In the genomic region with DNA sequence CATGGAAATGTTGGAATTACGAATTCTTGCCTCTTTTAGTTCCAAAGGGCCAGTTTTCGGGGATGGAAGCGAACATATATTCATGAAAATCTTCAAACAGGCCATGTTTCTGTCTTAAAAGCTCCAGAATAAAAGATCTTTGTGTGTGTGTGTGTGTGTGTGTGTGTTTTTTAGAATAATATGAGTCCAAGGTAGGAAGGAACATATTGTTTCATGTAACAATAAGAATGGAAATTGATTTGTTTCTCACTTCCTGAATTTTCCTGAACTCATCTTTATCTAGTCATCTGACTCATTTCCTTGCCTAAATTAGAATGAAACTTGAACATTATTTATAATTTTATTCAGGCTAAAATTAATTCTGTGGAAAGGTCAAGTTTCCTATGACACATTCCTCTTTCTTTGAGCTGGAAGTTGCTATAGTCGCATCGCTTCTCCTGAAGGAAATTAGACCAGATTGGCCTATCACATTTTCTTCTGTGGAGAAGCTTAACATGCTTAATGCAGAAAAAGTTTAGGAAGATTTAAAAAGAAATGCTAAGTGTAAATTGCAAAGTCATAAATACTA, we compare ENCODE assay signal across 17 cellular contexts.
"Had no signal": no experiment of that assay in that cellular context is flagged by ENCODE, and none has a peak within 500 bp of the region (broad histone marks: within the 10 kb centered on the region; RNA-seq: fewer than 3 reads in every experiment).

No MANE protein-coding gene starts in this region.

- H3K9ac ChIP-seq: neural progenitor cell had no signal

- H3K27ac Mint-ChIP-seq: activated CD4-positive, alpha-beta memory T cell treated with anti-CD3 and anti-CD28 coated beads, Interleukin-2, amount 10 ng/mL, durations not matched to agents 7 days and 5 days; activated CD4-positive, alpha-beta T cell treated with anti-CD3 and anti-CD28 coated beads, Interleukin-2, amount 10 ng/mL, durations not matched to agents 24 days and 14 days; activated T-helper 1 cell treated with anti-CD3 and anti-CD28 coated beads, Interleukin-12 subunit alpha, Interleukin-12 subunit beta, Interleukin-2, Interleukin-4 antibody, amounts not matched to agents 30 ng/mL and 10 ng/mL and 1 ng/mL, durations not matched to agents 14 hours and 24 hours and 36 hours; naive thymus-derived CD8-positive, alpha-beta T cell; neural progenitor cell; progenitor cell of endocrine pancreas had no signal

- H3K27ac ChIP-seq: neural progenitor cell, upper lobe of right lung, VCaP had no signal

- H3K9me3 Mint-ChIP-seq: activated CD4-positive, alpha-beta T cell treated with anti-CD3 and anti-CD28 coated beads, Interleukin-2, amount 10 ng/mL, durations not matched to agents 24 days and 14 days; activated T-helper 1 cell treated with anti-CD3 and anti-CD28 coated beads, Interleukin-12 subunit alpha, Interleukin-12 subunit beta, Interleukin-2, Interleukin-4 antibody, amounts not matched to agents 30 ng/mL and 10 ng/mL and 1 ng/mL, durations not matched to agents 14 hours and 24 hours and 36 hours; neural progenitor cell had no signal

- H3K4me1 ChIP-seq: neural progenitor cell had no signal

- H3K27me3 ChIP-seq: gastrocnemius medialis, neural progenitor cell, spleen, upper lobe of right lung had no signal

- H3K4me3 Mint-ChIP-seq: activated CD4-positive, alpha-beta memory T cell treated with anti-CD3 and anti-CD28 coated beads, Interleukin-2, amount 10 ng/mL, durations not matched to agents 7 days and 5 days; activated CD4-positive, alpha-beta T cell treated with anti-CD3 and anti-CD28 coated beads, Interleukin-2, amount 10 ng/mL, durations not matched to agents 24 days and 14 days; activated T-helper 1 cell treated with anti-CD3 and anti-CD28 coated beads, Interleukin-12 subunit alpha, Interleukin-12 subunit beta, Interleukin-2, Interleukin-4 antibody, amounts not matched to agents 30 ng/mL and 10 ng/mL and 1 ng/mL, durations not matched to agents 14 hours and 24 hours and 36 hours; brain; naive thymus-derived CD8-positive, alpha-beta T cell; neural progenitor cell had no signal

- H3K4me2 ChIP-seq: neural progenitor cell had no signal

- H3K27me3 Mint-ChIP-seq: activated CD4-positive, alpha-beta memory T cell treated with anti-CD3 and anti-CD28 coated beads, Interleukin-2, amount 10 ng/mL, durations not matched to agents 7 days and 5 days; activated CD4-positive, alpha-beta T cell treated with anti-CD3 and anti-CD28 coated beads, Interleukin-2, amount 10 ng/mL, durations not matched to agents 24 days and 14 days; brain; progenitor cell of endocrine pancreas had no signal

- H3K36me3 ChIP-seq: gastrocnemius medialis, neural progenitor cell, spleen, upper lobe of right lung had no signal

- H3K9me3 ChIP-seq: gastrocnemius medialis, upper lobe of right lung had no signal

- H3K4me3 ChIP-seq: gastrocnemius medialis, neural progenitor cell, spleen, upper lobe of right lung had no signal

- H3K36me3 Mint-ChIP-seq: brain; naive thymus-derived CD8-positive, alpha-beta T cell; neural progenitor cell had no signal

- DNase-seq: activated CD4-positive, alpha-beta memory T cell treated with anti-CD3 and anti-CD28 coated beads, Interleukin-2, amount 10 ng/mL, durations not matched to agents 7 days and 5 days; activated CD4-positive, alpha-beta T cell treated with anti-CD3 and anti-CD28 coated beads, Interleukin-2, amount 10 ng/mL, durations not matched to agents 24 days and 14 days; activated gamma-delta T cell; activated naive CD4-positive, alpha-beta T cell treated with anti-CD3 and anti-CD28 coated beads, Interleukin-2, amount 50 U/mL, for 16 hours; aorta; effector CD4-positive, alpha-beta T cell; gastrocnemius medialis; naive thymus-derived CD8-positive, alpha-beta T cell; spleen; stimulated activated CD4-positive, alpha-beta T cell treated with anti-CD3 and anti-CD28 coated beads, Interleukin-4, amount 100 ng/mL, for 1 hour; stimulated activated naive CD4-positive, alpha-beta T cell; upper lobe of right lung had no signal

- H3K4me1 Mint-ChIP-seq: activated CD4-positive, alpha-beta memory T cell treated with anti-CD3 and anti-CD28 coated beads, Interleukin-2, amount 10 ng/mL, durations not matched to agents 7 days and 5 days; activated CD4-positive, alpha-beta T cell treated with anti-CD3 and anti-CD28 coated beads, Interleukin-2, amount 10 ng/mL, durations not matched to agents 24 days and 14 days; naive thymus-derived CD8-positive, alpha-beta T cell; neural progenitor cell had no signal
